Comparison of ENCODE assay signal across 5 cellular contexts in genomic region chr7:92475261-92475770, GRCh38. TPM values are rescaled to one million over a fixed set of nuclear protein-coding genes. Genes with fewer than 3 reads are reported as not detected.
"Had no signal": no experiment of that assay in that cellular context is flagged by ENCODE, and none has a peak within 500 bp of the region (broad histone marks: within the 10 kb centered on the region; RNA-seq: fewer than 3 reads in every experiment).

No MANE protein-coding gene starts in this region.

RNA-seq across cellular contexts. Expression of gene ERVW-1, which starts 2.4 kb away (rescaled TPM):
- total RNA-seq: HepG2, HT-29, HT1080, IMR-90, K562 had no signal
- polyA plus RNA-seq: HepG2, IMR-90, K562 had no signal
